ENCODE assay signal across 10 cellular contexts in genomic region chr20:49984426-49985153, GRCh38. TPM values are rescaled to one million over a fixed set of nuclear protein-coding genes. Genes with fewer than 3 reads are reported as not detected.
A peak's percentile ranks its signal among the peaks of the same experiment; 100 is the strongest.
DNase-seq lines count a peak whose midpoint lies in the region; ATAC-seq and TF ChIP-seq lines count a peak whose summit lies in the region.
"Had no signal": no experiment of that assay in that cellular context is flagged by ENCODE, and none has a peak within 500 bp of the region (broad histone marks: within the 10 kb centered on the region; RNA-seq: fewer than 3 reads in every experiment).

No MANE protein-coding gene starts in this region.

- TF ChIP-seq CTCF in natural killer cell (IDR thresholded peaks at IDR 0.05) (no peak), endothelial cell (IDR thresholded peaks at IDR 0.05; ENCODE audit: unreplicated experiment) (no peak), nephron (IDR thresholded peaks at IDR 0.05; ENCODE audit: unreplicated experiment in 3 of 3) (no peak)

- H3K4me3 Mint-ChIP-seq in natural killer cell: peak overlapping the region; percentile 17
- no peak overlapping the region for H3K4me3 Mint-ChIP-seq in natural killer cell treated with Interleukin-12 subunit alpha and Interleukin-12 subunit beta and Interleukin-15 and Interleukin-18, amount 100 ng/mL, for 72 hours
- peak overlapping the region; percentile 98 for H3K4me3 Mint-ChIP-seq in endothelial cell (ENCODE audit: unreplicated experiment)
- H3K4me3 Mint-ChIP-seq in nephron: peak overlapping the region; percentile 96 to 100 (median 97)

- H3K27me3 Mint-ChIP-seq in natural killer cell (ENCODE audit: low read depth in 2 of 2) (peaks cover 0 to 8% of the 10 kb centered on the region in 2 donors), endothelial cell (ENCODE audit: unreplicated experiment) (peaks cover 13% of the 10 kb centered on the region), nephron (ENCODE audit: low read depth) (peaks cover 27% of the 10 kb centered on the region)
- peaks cover 0 to 4% of the 10 kb centered on the region in 2 donors for H3K27me3 Mint-ChIP-seq in natural killer cell treated with Interleukin-12 subunit alpha and Interleukin-12 subunit beta and Interleukin-15 and Interleukin-18, amount 100 ng/mL, for 72 hours

- DNase-seq in natural killer cell: no peak
- DNase-seq in natural killer cell treated with Interleukin-12 subunit alpha and Interleukin-12 subunit beta and Interleukin-15 and Interleukin-18, amount 100 ng/mL, for 72 hours (ENCODE audit: low spot score): no peak
- DNase-seq in endothelial cell (ENCODE audit: low spot score): no peak
- no peak for DNase-seq in epidermal melanocyte (ENCODE audit: insufficient read length, low spot score)
- no peak for DNase-seq in NOMO-1 treated with DMSO at 0.1 percent for 48 hours (lab: John Stamatoyannopoulos, UW; ENCODE audit: unreplicated experiment)
- DNase-seq in CD1c-positive myeloid dendritic cell (ENCODE audit: extremely low spot score): no peak
- DNase-seq: adrenal gland, NCI-H1436 had no signal

- no peak for ATAC-seq in natural killer cell
- no peak for ATAC-seq in natural killer cell treated with Interleukin-12 subunit alpha and Interleukin-12 subunit beta and Interleukin-15 and Interleukin-18, amount 100 ng/mL, for 72 hours
- ATAC-seq in HG02623 (IDR thresholded peaks at IDR 0.05; ENCODE audit: unreplicated experiment): no peak

- no peak overlapping the region for H3K27ac Mint-ChIP-seq in natural killer cell
- no peak overlapping the region for H3K27ac Mint-ChIP-seq in natural killer cell treated with Interleukin-12 subunit alpha and Interleukin-12 subunit beta and Interleukin-15 and Interleukin-18, amount 100 ng/mL, for 72 hours
- H3K27ac Mint-ChIP-seq in endothelial cell (ENCODE audit: unreplicated experiment): peak overlapping the region; percentile 30
- peak overlapping the region; percentile 75 to 87 (median 77) for H3K27ac Mint-ChIP-seq in nephron

- H3K4me1 Mint-ChIP-seq in natural killer cell (peaks cover 5 to 28% of the 10 kb centered on the region in 2 donors), endothelial cell (ENCODE audit: unreplicated experiment) (peaks cover 73% of the 10 kb centered on the region), nephron (peaks cover 80% of the 10 kb centered on the region)
- peaks cover 6 to 13% of the 10 kb centered on the region in 2 donors for H3K4me1 Mint-ChIP-seq in natural killer cell treated with Interleukin-12 subunit alpha and Interleukin-12 subunit beta and Interleukin-15 and Interleukin-18, amount 100 ng/mL, for 72 hours (ENCODE audit: low read depth in 2 of 2)

- intact Hi-C loops in natural killer cell (cut with micrococcal nuclease): no loop called here

- H3K36me3 Mint-ChIP-seq in natural killer cell (no peaks in the 10 kb centered on the region), endothelial cell (ENCODE audit: low read depth, unreplicated experiment) (peaks cover 27% of the 10 kb centered on the region), nephron (ENCODE audit: low read depth) (peaks cover 32% of the 10 kb centered on the region)
- no peaks in the 10 kb centered on the region for H3K36me3 Mint-ChIP-seq in natural killer cell treated with Interleukin-12 subunit alpha and Interleukin-12 subunit beta and Interleukin-15 and Interleukin-18, amount 100 ng/mL, for 72 hours

- no peaks in the 10 kb centered on the region for H3K9me3 Mint-ChIP-seq in natural killer cell
- no peaks in the 10 kb centered on the region for H3K9me3 Mint-ChIP-seq in natural killer cell treated with Interleukin-12 subunit alpha and Interleukin-12 subunit beta and Interleukin-15 and Interleukin-18, amount 100 ng/mL, for 72 hours
- H3K9me3 Mint-ChIP-seq in endothelial cell (ENCODE audit: unreplicated experiment): no peaks in the 10 kb centered on the region
- no peaks in the 10 kb centered on the region for H3K9me3 Mint-ChIP-seq in nephron

RNA-seq across cellular contexts. Expression of gene SNAI1, which starts 1.8 kb away (rescaled TPM):
- 1 to 10 TPM; 1.5 to 2.4 (median 2.1) TPM for total RNA-seq in natural killer cell
- 1 to 10 TPM in 1 of 2 donors, under 1 TPM in 1; 0.71 to 1.3 TPM for total RNA-seq in natural killer cell treated with Interleukin-12 subunit alpha and Interleukin-12 subunit beta and Interleukin-15 and Interleukin-18, amount 100 ng/mL, for 72 hours
- 26.4 TPM for total RNA-seq in endothelial cell (ENCODE audit: unreplicated experiment)

RNA-seq across cellular contexts. Expression of gene RNF114, which starts 48.4 kb away (rescaled TPM):
- total RNA-seq in natural killer cell (100 to 1,000 TPM in 2 of 3 donors, 10 to 100 TPM in 1; 92.3 to 108 (median 100) TPM), endothelial cell (ENCODE audit: unreplicated experiment) (46.8 TPM)
- total RNA-seq in natural killer cell treated with Interleukin-12 subunit alpha and Interleukin-12 subunit beta and Interleukin-15 and Interleukin-18, amount 100 ng/mL, for 72 hours: 10 to 100 TPM; 69.9 to 79.3 TPM

Comparison
In these comparisons a context has a peak if more than half of its experiments do, and no peak if none do; other contexts are left out.
1. H3K27ac Mint-ChIP-seq: peak in endothelial cell (single experiment) and nephron (3 of 3); none in natural killer cell (0 of 2) and natural killer cell treated with Interleukin-12 subunit alpha and Interleukin-12 subunit beta and Interleukin-15 and Interleukin-18, amount 100 ng/mL, for 72 hours (0 of 2).